In genomic region chr2:101758001-101758400, GRCh38 we compare ENCODE assay signal across 9 cellular contexts.
DNase-seq lines count a peak whose midpoint lies in the region; ATAC-seq lines count a peak whose summit lies in the region.
"Had no signal": no experiment of that assay in that cellular context is flagged by ENCODE, and none has a peak within 500 bp of the region (broad histone marks: within the 10 kb centered on the region; RNA-seq: fewer than 3 reads in every experiment).

No MANE protein-coding gene starts in this region.

- no peaks in the 10 kb centered on the region for H3K9me3 Mint-ChIP-seq in activated naive CD8-positive, alpha-beta T cell (ENCODE audit: low read depth)
- H3K9me3 Mint-ChIP-seq in stimulated activated effector memory CD8-positive, alpha-beta T cell treated with anti-CD3 and anti-CD28 coated beads, Interleukin-12 subunit alpha, Interleukin-12 subunit beta, amount 100 ng/mL, for 72 hours, result no peaks in the 10 kb centered on the region

- peaks cover 6% of the 10 kb centered on the region for H3K36me3 Mint-ChIP-seq in activated naive CD8-positive, alpha-beta T cell
- no peaks in the 10 kb centered on the region for H3K36me3 Mint-ChIP-seq in stimulated activated effector memory CD8-positive, alpha-beta T cell treated with anti-CD3 and anti-CD28 coated beads, Interleukin-12 subunit alpha, Interleukin-12 subunit beta, amount 100 ng/mL, for 72 hours

- ATAC-seq in activated CD4-positive, CD25-positive, alpha-beta regulatory T cell treated with anti-CD3 and anti-CD28 coated beads, Interleukin-2, amount 50 U/mL, for 24 hours, result peak; percentile 98
- ATAC-seq in HG03139 (IDR thresholded peaks at IDR 0.05; ENCODE audit: unreplicated experiment), result peak; percentile 51
- peak; percentile 98 for ATAC-seq in stimulated activated effector memory CD8-positive, alpha-beta T cell treated with anti-CD3 and anti-CD28 coated beads, Interleukin-12 subunit alpha, Interleukin-12 subunit beta, amount 100 ng/mL, for 72 hours
- no peak for ATAC-seq in HG03439 (IDR thresholded peaks at IDR 0.05; ENCODE audit: unreplicated experiment)

- H3K4me3 Mint-ChIP-seq in activated naive CD8-positive, alpha-beta T cell, result peak overlapping the region; percentile 49
- H3K4me3 Mint-ChIP-seq in stimulated activated effector memory CD8-positive, alpha-beta T cell treated with anti-CD3 and anti-CD28 coated beads, Interleukin-12 subunit alpha, Interleukin-12 subunit beta, amount 100 ng/mL, for 72 hours, result peak overlapping the region; percentile 53

- DNase-seq in activated CD4-positive, CD25-positive, alpha-beta regulatory T cell (lab: John Stamatoyannopoulos, UW), result no peak
- DNase-seq in stimulated activated effector memory CD8-positive, alpha-beta T cell treated with anti-CD3 and anti-CD28 coated beads, Interleukin-12 subunit alpha, Interleukin-12 subunit beta, amount 100 ng/mL, for 72 hours (ENCODE audit: low spot score in 2 of 2), result no peak
- DNase-seq in T1000 (lab: John Stamatoyannopoulos, UW), result no peak
- DNase-seq in amygdala (lab: John Stamatoyannopoulos, UW), result no peak
- DNase-seq: KBM-7 had no signal

- H3K4me1 Mint-ChIP-seq in activated naive CD8-positive, alpha-beta T cell (ENCODE audit: low read depth), result peaks cover 72% of the 10 kb centered on the region
- peaks cover 55% of the 10 kb centered on the region for H3K4me1 Mint-ChIP-seq in stimulated activated effector memory CD8-positive, alpha-beta T cell treated with anti-CD3 and anti-CD28 coated beads, Interleukin-12 subunit alpha, Interleukin-12 subunit beta, amount 100 ng/mL, for 72 hours

- no peaks in the 10 kb centered on the region for H3K27me3 Mint-ChIP-seq in activated naive CD8-positive, alpha-beta T cell

- H3K27ac Mint-ChIP-seq in activated naive CD8-positive, alpha-beta T cell, result peak overlapping the region; percentile 75
- peak overlapping the region; percentile 70 for H3K27ac Mint-ChIP-seq in stimulated activated effector memory CD8-positive, alpha-beta T cell treated with anti-CD3 and anti-CD28 coated beads, Interleukin-12 subunit alpha, Interleukin-12 subunit beta, amount 100 ng/mL, for 72 hours
